22 cellular contexts compared by ENCODE assay signal in genomic region chr6:159501558-159501957, GRCh38.
DNase-seq lines count a peak whose midpoint lies in the region; ATAC-seq, FAIRE-seq and TF ChIP-seq lines count a peak whose summit lies in the region.
"Had no signal": no experiment of that assay in that cellular context is flagged by ENCODE, and none has a peak within 500 bp of the region (broad histone marks: within the 10 kb centered on the region; RNA-seq: fewer than 3 reads in every experiment).

No MANE protein-coding gene starts in this region.

- H3K9me3 ChIP-seq in A549 (0 out of 3 replicates have a peak, but pooled peaks cover 3% of the 10 kb centered on the region), IMR-90 (ENCODE audit: control insufficient read depth, insufficient read depth, low read length) (peaks cover 4% of the 10 kb centered on the region), astrocyte (ENCODE audit: insufficient read depth, low read depth, low read length) (no peaks in the 10 kb centered on the region)
- H3K9me3 ChIP-seq: Caco-2 had no signal

- H3K79me2 ChIP-seq in astrocyte (ENCODE audit: insufficient read depth, low read length) = no peaks in the 10 kb centered on the region

- no peaks in the 10 kb centered on the region for H3K79me1 ChIP-seq in IMR-90 (ENCODE audit: low read depth in 1 of 2, low read length in 2 of 2)

- no TSS peak for BruUV-seq in IMR-90 (replicated peaks; lab: Mats Ljungman, UMichigan)

- no peak for FAIRE-seq in A549 (lab: Jason Lieb, UNC)
- peak; percentile 78 for FAIRE-seq in astrocyte (lab: Jason Lieb, UNC)
- FAIRE-seq: A204.1, D721Med, G401.6, GM12891, GM19239 had no signal

- H3K56ac ChIP-seq in IMR-90 (ENCODE audit: extremely low read depth, insufficient read depth, low read length) = no peak overlapping the region

- no peaks in the 10 kb centered on the region for H3K9me1 ChIP-seq in IMR-90 (ENCODE audit: insufficient read depth, low read length)

- no peaks in the 10 kb centered on the region for H3K36me3 Mint-ChIP-seq in astrocyte (ENCODE audit: low read depth, unreplicated experiment)
- H3K36me3 Mint-ChIP-seq in activated CD8-positive, alpha-beta T cell treated with anti-CD3 and anti-CD28 coated beads, Interleukin-2, amount 10 ng/mL, durations not matched to agents 7 days and 5 days (ENCODE audit: low read depth) = no peaks in the 10 kb centered on the region
- H3K36me3 Mint-ChIP-seq: CD8-positive, alpha-beta T cell had no signal

- ATAC-seq in A549 (no peak), IMR-90 (ENCODE audit: low read depth) (no peak)
- ATAC-seq in activated CD8-positive, alpha-beta T cell treated with anti-CD3 and anti-CD28 coated beads, Interleukin-2, amount 10 ng/mL, durations not matched to agents 7 days and 5 days = no peak
- ATAC-seq: CD8-positive, alpha-beta T cell had no signal

- H4K20me1 ChIP-seq in IMR-90 (ENCODE audit: insufficient read depth, low read length) = no peaks in the 10 kb centered on the region
- H4K20me1 ChIP-seq in astrocyte (ENCODE audit: insufficient read depth, low read length) = no peaks in the 10 kb centered on the region
- H4K20me1 ChIP-seq: BLaER1 treated with 17β-estradiol and CSF1 and Interleukin-3, amounts not matched to agents 10 nM and 100 nM had no signal

- H3K27ac ChIP-seq in A549 (no peak overlapping the region), IMR-90 (ENCODE audit: insufficient read depth, low read length) (no peak overlapping the region), astrocyte (ENCODE audit: low read depth, low read length) (no peak overlapping the region)
- H3K27ac ChIP-seq: BLaER1 treated with 17β-estradiol and CSF1 and Interleukin-3, amounts not matched to agents 10 nM and 100 nM; C4-2B had no signal

- TF ChIP-seq RAD21 in A549 (conservative IDR thresholded peaks at IDR 0.05 in 1 of 2, IDR thresholded peaks at IDR 0.05 in 1 of 2) (no peak), IMR-90 (IDR thresholded peaks at IDR 0.05; ENCODE audit: low read length) (no peak)

- H3K4me3 ChIP-seq in A549 (no peak overlapping the region), IMR-90 (ENCODE audit: insufficient read depth, low read depth, low read length) (no peak overlapping the region), astrocyte (ENCODE audit: insufficient read depth, low read depth, low read length) (no peak overlapping the region)
- H3K4me3 ChIP-seq: BLaER1 treated with 17β-estradiol and CSF1 and Interleukin-3, amounts not matched to agents 10 nM and 100 nM had no signal

- H3K36me3 ChIP-seq in IMR-90 (ENCODE audit: control insufficient read depth, insufficient read depth, low read length) = no peaks in the 10 kb centered on the region
- H3K36me3 ChIP-seq in astrocyte (ENCODE audit: insufficient read depth, low read length) = no peaks in the 10 kb centered on the region
- H3K36me3 ChIP-seq: BLaER1 treated with 17β-estradiol and CSF1 and Interleukin-3, amounts not matched to agents 10 nM and 100 nM had no signal

- no peak overlapping the region for H4K5ac ChIP-seq in IMR-90 (ENCODE audit: low read depth, low read length)

- no peak overlapping the region for H4K8ac ChIP-seq in IMR-90 (ENCODE audit: low read depth in 2 of 2, low read length in 2 of 2)

- dilution Hi-C loops in IMR-90 (cut with HindIII; ENCODE audit: low sequenced_read_pairs, unreplicated experiment) = no loop called here

- no peak overlapping the region for H3K27ac Mint-ChIP-seq in astrocyte (ENCODE audit: unreplicated experiment)
- H3K27ac Mint-ChIP-seq in activated CD8-positive, alpha-beta T cell treated with anti-CD3 and anti-CD28 coated beads, Interleukin-2, amount 10 ng/mL, durations not matched to agents 7 days and 5 days = no peak overlapping the region
- H3K27ac Mint-ChIP-seq: B cell; CD4-positive, alpha-beta T cell; CD8-positive, alpha-beta T cell had no signal

- H3K27me3 ChIP-seq in IMR-90 (ENCODE audit: control insufficient read depth, insufficient read depth, low read length) (no peaks in the 10 kb centered on the region), astrocyte (ENCODE audit: insufficient read depth, low read length) (no peaks in the 10 kb centered on the region)
- H3K27me3 ChIP-seq: BLaER1 treated with 17β-estradiol and CSF1 and Interleukin-3, amounts not matched to agents 10 nM and 100 nM had no signal

- peaks cover 7% of the 10 kb centered on the region for H3K9me3 Mint-ChIP-seq in astrocyte (ENCODE audit: unreplicated experiment)
- peaks cover 11% of the 10 kb centered on the region for H3K9me3 Mint-ChIP-seq in activated CD8-positive, alpha-beta T cell treated with anti-CD3 and anti-CD28 coated beads, Interleukin-2, amount 10 ng/mL, durations not matched to agents 7 days and 5 days (ENCODE audit: insufficient read depth)
- H3K9me3 Mint-ChIP-seq: CD4-positive, alpha-beta T cell had no signal

- no peak overlapping the region for H3K4me3 Mint-ChIP-seq in astrocyte (ENCODE audit: unreplicated experiment)
- no peak overlapping the region for H3K4me3 Mint-ChIP-seq in activated CD8-positive, alpha-beta T cell treated with anti-CD3 and anti-CD28 coated beads, Interleukin-2, amount 10 ng/mL, durations not matched to agents 7 days and 5 days
- H3K4me3 Mint-ChIP-seq: B cell; CD4-positive, alpha-beta T cell; CD8-positive, alpha-beta T cell had no signal

- H2AFZ ChIP-seq in IMR-90 (replicated peaks; ENCODE audit: low read length, poor library complexity) (no peak overlapping the region), astrocyte (ENCODE audit: low read depth, low read length) (no peak overlapping the region)

- H3K4me2 ChIP-seq in A549 = no peak overlapping the region
- no peak overlapping the region for H3K4me2 ChIP-seq in IMR-90 (ENCODE audit: low read depth, low read length)
- H3K4me2 ChIP-seq in astrocyte (ENCODE audit: low read length) = no peak overlapping the region
- H3K4me2 ChIP-seq: BLaER1 treated with 17β-estradiol and CSF1 and Interleukin-3, amounts not matched to agents 10 nM and 100 nM had no signal

- DNase-seq in A549 (ENCODE audit: low read depth in 1 of 2, low spot score in 1 of 2) (no peak), IMR-90 (no peak), astrocyte (ENCODE audit: low read depth) (no peak), kidney glomerular epithelial cell (lab: John Stamatoyannopoulos, UW) (no peak)
- no peak for DNase-seq in activated naive CD4-positive, alpha-beta T cell treated with anti-CD3 and anti-CD28 coated beads, Interleukin-2, amount 50 U/mL, for 16 hours
- no peak for DNase-seq in activated CD8-positive, alpha-beta T cell treated with anti-CD3 and anti-CD28 coated beads, Interleukin-2, amount 10 ng/mL, durations not matched to agents 7 days and 5 days
- DNase-seq: 8988T; AML-193; Caco-2; Calu3; CD4-positive, alpha-beta T cell; CD8-positive, alpha-beta T cell; DMS79 treated with DMSO at 0.1 percent for 48 hours; GF-D8 had no signal

- no peak for TF ChIP-seq POLR2A in A549 (IDR thresholded peaks at IDR 0.05; ENCODE audit: low read length)
- TF ChIP-seq POLR2A in IMR-90 (IDR thresholded peaks at IDR 0.05; ENCODE audit: low read depth, low read length) = no peak

- H2AK5ac ChIP-seq in IMR-90 (ENCODE audit: low read depth, low read length) = no peak overlapping the region

- no peak overlapping the region for H2BK15ac ChIP-seq in IMR-90 (ENCODE audit: low read depth, low read length)

- H2BK20ac ChIP-seq in IMR-90 (ENCODE audit: low read depth, low read length) = no peak overlapping the region

- no peak overlapping the region for H3K23ac ChIP-seq in IMR-90 (ENCODE audit: low read depth, low read length)

- no peak overlapping the region for H3K18ac ChIP-seq in IMR-90 (ENCODE audit: low read depth, low read length)

- no peak overlapping the region for H2BK120ac ChIP-seq in IMR-90 (ENCODE audit: low read depth, low read length)

- TF ChIP-seq CTCF in A549 (IDR thresholded peaks at IDR 0.05) = no peak
- no peak for TF ChIP-seq CTCF in IMR-90 (conservative IDR thresholded peaks at IDR 0.05; ENCODE audit: low read depth, low read length)
- no peak for TF ChIP-seq CTCF in astrocyte (IDR thresholded peaks at IDR 0.05; ENCODE audit: insufficient read depth, low read depth, low read length)

- H2AK9ac ChIP-seq in IMR-90 (replicated peaks; ENCODE audit: low read depth, low read length, poor library complexity) = no peak overlapping the region

- peaks cover 5% of the 10 kb centered on the region for H3K27me3 Mint-ChIP-seq in astrocyte (ENCODE audit: low read depth, unreplicated experiment)
- peaks cover 4% of the 10 kb centered on the region for H3K27me3 Mint-ChIP-seq in activated CD8-positive, alpha-beta T cell treated with anti-CD3 and anti-CD28 coated beads, Interleukin-2, amount 10 ng/mL, durations not matched to agents 7 days and 5 days (ENCODE audit: low read depth)

- H3K14ac ChIP-seq in IMR-90 (replicated peaks; ENCODE audit: low read depth, low read length) = no peak overlapping the region

- H2BK5ac ChIP-seq in IMR-90 (ENCODE audit: low read depth, low read length, poor library complexity, severe bottlenecking) = no peak overlapping the region

- H3K4me1 ChIP-seq in A549 = no peaks in the 10 kb centered on the region
- H3K4me1 ChIP-seq in IMR-90 (ENCODE audit: control insufficient read depth, insufficient read depth, low read length) = no peaks in the 10 kb centered on the region
- no peaks in the 10 kb centered on the region for H3K4me1 ChIP-seq in astrocyte (ENCODE audit: insufficient read depth, low read length)
- H3K4me1 ChIP-seq: BLaER1 treated with 17β-estradiol and CSF1 and Interleukin-3, amounts not matched to agents 10 nM and 100 nM; Caco-2 had no signal

- POLR2A ChIA-PET in A549 (lab: Yijun Ruan, JAX) = no interaction called here
- POLR2A ChIA-PET in IMR-90 (lab: Charles Lee; ENCODE audit: unreplicated experiment) = no interaction called here
- POLR2A ChIA-PET in activated CD8-positive, alpha-beta T cell treated with anti-CD3 and anti-CD28 coated beads, Interleukin-2, amount 10 ng/mL, durations not matched to agents 7 days and 5 days (lab: Charles Lee) = no interaction called here

- no peak overlapping the region for H3K4ac ChIP-seq in IMR-90 (ENCODE audit: low read depth, low read length)

- H4K91ac ChIP-seq in IMR-90 (ENCODE audit: insufficient read depth, low read depth, low read length) = no peak overlapping the region

- H3K4me1 Mint-ChIP-seq in astrocyte (ENCODE audit: low read depth, unreplicated experiment) = no peaks in the 10 kb centered on the region
- H3K4me1 Mint-ChIP-seq in activated CD8-positive, alpha-beta T cell treated with anti-CD3 and anti-CD28 coated beads, Interleukin-2, amount 10 ng/mL, durations not matched to agents 7 days and 5 days (ENCODE audit: low read depth) = no peaks in the 10 kb centered on the region
- H3K4me1 Mint-ChIP-seq: B cell had no signal

- CTCF ChIA-PET in A549 (lab: Yijun Ruan, JAX) = no interaction called here
- CTCF ChIA-PET in IMR-90 (lab: Yijun Ruan, JAX) = no interaction called here
- CTCF ChIA-PET in activated CD8-positive, alpha-beta T cell treated with anti-CD3 and anti-CD28 coated beads, Interleukin-2, amount 10 ng/mL, durations not matched to agents 7 days and 5 days (lab: Charles Lee) = no interaction called here

- in situ Hi-C loops in IMR-90 (cut with MboI; ENCODE audit: low sequenced_read_pairs) = no loop called here

- no peak for TF ChIP-seq EP300 in A549 (IDR thresholded peaks at IDR 0.05)

- H3K9ac ChIP-seq in IMR-90 (ENCODE audit: low read depth, low read length) = no peak overlapping the region
- no peak overlapping the region for H3K9ac ChIP-seq in astrocyte (ENCODE audit: low read length)
- H3K9ac ChIP-seq: BLaER1 treated with 17β-estradiol and CSF1 and Interleukin-3, amounts not matched to agents 10 nM and 100 nM had no signal

- intact Hi-C loops in IMR-90 (cut with micrococcal nuclease) = no loop called here
